ENCODE assay signal across 17 cellular contexts in the genomic region with DNA sequence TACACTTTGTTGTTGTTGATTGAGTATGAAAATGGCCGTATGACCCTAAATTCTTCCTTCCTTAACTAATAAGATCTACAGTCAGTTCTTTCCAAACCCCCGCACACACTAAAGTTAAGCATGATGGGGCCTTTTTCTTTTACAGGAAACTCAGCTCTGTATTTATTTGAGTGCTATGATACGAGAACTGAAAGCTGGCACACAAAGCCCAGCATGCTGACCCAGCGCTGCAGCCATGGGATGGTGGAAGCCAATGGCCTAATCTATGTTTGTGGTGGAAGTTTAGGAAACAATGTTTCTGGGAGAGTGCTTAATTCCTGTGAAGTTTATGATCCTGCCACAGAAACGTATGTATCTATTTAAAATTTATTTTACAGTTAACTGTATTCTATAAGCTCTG. TPM values are rescaled to one million over a fixed set of nuclear protein-coding genes. Genes with fewer than 3 reads are reported as not detected.
DNase-seq lines count a peak whose midpoint lies in the region; ATAC-seq and TF ChIP-seq lines count a peak whose summit lies in the region.
"Had no signal": no experiment of that assay in that cellular context is flagged by ENCODE, and none has a peak within 500 bp of the region (broad histone marks: within the 10 kb centered on the region; RNA-seq: fewer than 3 reads in every experiment).

No MANE protein-coding gene starts in this region.

- H3K9me3 ChIP-seq in heart left ventricle = no peaks in the 10 kb centered on the region
- no peaks in the 10 kb centered on the region for H3K9me3 ChIP-seq in right atrium auricular region
- H3K9me3 ChIP-seq: BE2C had no signal

- H3K27ac Mint-ChIP-seq in GM23338 (no peak overlapping the region), progenitor cell of endocrine pancreas (peak overlapping the region; percentile 56)
- H3K27ac Mint-ChIP-seq: CD4-positive, CD25-positive, alpha-beta regulatory T cell; CD8-positive, alpha-beta memory T cell; H9 had no signal

- H3K4me3 Mint-ChIP-seq in GM23338 (no peak overlapping the region), progenitor cell of endocrine pancreas (ENCODE audit: low read depth) (no peak overlapping the region)
- H3K4me3 Mint-ChIP-seq: CD4-positive, CD25-positive, alpha-beta regulatory T cell; CD8-positive, alpha-beta memory T cell; H9 had no signal

- no peak overlapping the region for H3K4me2 ChIP-seq in GM23338

- no peaks in the 10 kb centered on the region for H4K20me1 ChIP-seq in GM23338 (replicated peaks; ENCODE audit: insufficient read depth)

- peak overlapping the region in 10 of 12 donors; percentile 21 to 79 (median 64) for H3K27ac ChIP-seq in heart left ventricle
- no peak overlapping the region for H3K27ac ChIP-seq in right atrium auricular region
- 0 out of 2 replicates have a peak overlapping the region, but pooled peaks have one; percentile 8 for H3K27ac ChIP-seq in GM23338 (ENCODE audit: low read depth)

- ATAC-seq in heart left ventricle = peak in 3 of 4 donors; percentile 45 to 60 (median 53)
- no peak for ATAC-seq in GM23338
- ATAC-seq: GM12878 had no signal

- H3K4me1 Mint-ChIP-seq in GM23338 (no peaks in the 10 kb centered on the region), progenitor cell of endocrine pancreas (ENCODE audit: low read depth) (no peaks in the 10 kb centered on the region)
- H3K4me1 Mint-ChIP-seq: CD8-positive, alpha-beta memory T cell; H9 had no signal

- H2AFZ ChIP-seq in GM23338 = no peak overlapping the region

- WGBS in heart left ventricle, 4 donors = 69 to 83% (median 78%) methylated on average over 5 of the region's 5 CpGs

- H3K9me2 ChIP-seq in GM23338 (ENCODE audit: insufficient read depth) = no peaks in the 10 kb centered on the region

- H3K79me2 ChIP-seq in GM23338 (replicated peaks; ENCODE audit: insufficient read depth) = no peaks in the 10 kb centered on the region

- intact Hi-C loops in heart left ventricle (cut with DNase I) = loop anchor here in 2 of 10 donors (5.0 to 10.0 kb wide), 2 partner anchors 60 to 613 kb away; a partner anchor contains a TSS

- DNase-seq in heart left ventricle (no peak), right atrium auricular region (ENCODE audit: low spot score) (no peak), GM23338 (ENCODE audit: low spot score) (no peak), dermis microvascular lymphatic vessel endothelial cell (ENCODE audit: low read depth in 2 of 2) (peak; percentile 2 to 56), progenitor cell of endocrine pancreas (ENCODE audit: low spot score, unreplicated experiment) (no peak), NCI-H226 (no peak)
- DNase-seq: BE2C; C1 segment of cervical spinal cord; CD4-positive, CD25-positive, alpha-beta regulatory T cell; CD8-positive, alpha-beta memory T cell; COR-L47; DMS 273 treated with DMSO at 0.1 percent for 48 hours; DMS53; DND-41; EL; H9 had no signal

- H3K27me3 Mint-ChIP-seq in GM23338 (ENCODE audit: insufficient read depth, low read depth, poor library complexity) (no peaks in the 10 kb centered on the region), progenitor cell of endocrine pancreas (no peaks in the 10 kb centered on the region)
- H3K27me3 Mint-ChIP-seq: CD4-positive, CD25-positive, alpha-beta regulatory T cell; CD8-positive, alpha-beta memory T cell had no signal

- no peak for TF ChIP-seq CTCF in heart left ventricle (IDR thresholded peaks at IDR 0.05)
- TF ChIP-seq CTCF in right atrium auricular region (IDR thresholded peaks at IDR 0.05) = no peak
- no peak for TF ChIP-seq CTCF in GM23338 (conservative IDR thresholded peaks at IDR 0.05; ENCODE audit: low read depth in 2 of 2)
- TF ChIP-seq CTCF in progenitor cell of endocrine pancreas (IDR thresholded peaks at IDR 0.05; ENCODE audit: unreplicated experiment) = no peak

- H3F3A ChIP-seq in GM23338 (replicated peaks; ENCODE audit: low read depth) = no peaks in the 10 kb centered on the region

- peaks cover 0 to 76% (median 25%) of the 10 kb centered on the region in 9 donors for H3K36me3 ChIP-seq in heart left ventricle
- peaks cover 21% of the 10 kb centered on the region for H3K36me3 ChIP-seq in right atrium auricular region
- H3K36me3 ChIP-seq in GM23338 (ENCODE audit: insufficient read depth) = no peaks in the 10 kb centered on the region; the same call in 1 of the 2 replicates
- H3K36me3 ChIP-seq: BE2C had no signal

- no peaks in the 10 kb centered on the region for H3K9me3 Mint-ChIP-seq in GM23338
- no peaks in the 10 kb centered on the region for H3K9me3 Mint-ChIP-seq in progenitor cell of endocrine pancreas (ENCODE audit: low read depth)
- H3K9me3 Mint-ChIP-seq: CD4-positive, CD25-positive, alpha-beta regulatory T cell; CD8-positive, alpha-beta memory T cell; H9 had no signal

- H3K4me3 ChIP-seq in heart left ventricle (no peak overlapping the region), right atrium auricular region (no peak overlapping the region), GM23338 (no peak overlapping the region)
- H3K4me3 ChIP-seq: GM12878 had no signal

- H3K27me3 ChIP-seq in heart left ventricle (no peaks in the 10 kb centered on the region), right atrium auricular region (no peaks in the 10 kb centered on the region), GM23338 (ENCODE audit: insufficient read depth) (no peaks in the 10 kb centered on the region)
- H3K27me3 ChIP-seq: BE2C had no signal

- H3K36me3 Mint-ChIP-seq in GM23338 (ENCODE audit: low read depth) = no peaks in the 10 kb centered on the region
- peaks cover 6% of the 10 kb centered on the region for H3K36me3 Mint-ChIP-seq in progenitor cell of endocrine pancreas (ENCODE audit: insufficient read depth)

- H3K4me1 ChIP-seq in heart left ventricle = peaks cover 0 to 12% (median 0%) of the 10 kb centered on the region in 12 donors
- no peaks in the 10 kb centered on the region for H3K4me1 ChIP-seq in right atrium auricular region
- no peaks in the 10 kb centered on the region for H3K4me1 ChIP-seq in GM23338 (ENCODE audit: insufficient read depth)
- H3K4me1 ChIP-seq: BE2C had no signal

- TF ChIP-seq POLR2A in heart left ventricle (IDR thresholded peaks at IDR 0.05) = no peak

TF ChIP-seq in GM23338, 12 proteins besides CTCF, POLR2A, EP300 and RAD21 (continues in another document):
- TF ChIP-seq, protein P1, sequence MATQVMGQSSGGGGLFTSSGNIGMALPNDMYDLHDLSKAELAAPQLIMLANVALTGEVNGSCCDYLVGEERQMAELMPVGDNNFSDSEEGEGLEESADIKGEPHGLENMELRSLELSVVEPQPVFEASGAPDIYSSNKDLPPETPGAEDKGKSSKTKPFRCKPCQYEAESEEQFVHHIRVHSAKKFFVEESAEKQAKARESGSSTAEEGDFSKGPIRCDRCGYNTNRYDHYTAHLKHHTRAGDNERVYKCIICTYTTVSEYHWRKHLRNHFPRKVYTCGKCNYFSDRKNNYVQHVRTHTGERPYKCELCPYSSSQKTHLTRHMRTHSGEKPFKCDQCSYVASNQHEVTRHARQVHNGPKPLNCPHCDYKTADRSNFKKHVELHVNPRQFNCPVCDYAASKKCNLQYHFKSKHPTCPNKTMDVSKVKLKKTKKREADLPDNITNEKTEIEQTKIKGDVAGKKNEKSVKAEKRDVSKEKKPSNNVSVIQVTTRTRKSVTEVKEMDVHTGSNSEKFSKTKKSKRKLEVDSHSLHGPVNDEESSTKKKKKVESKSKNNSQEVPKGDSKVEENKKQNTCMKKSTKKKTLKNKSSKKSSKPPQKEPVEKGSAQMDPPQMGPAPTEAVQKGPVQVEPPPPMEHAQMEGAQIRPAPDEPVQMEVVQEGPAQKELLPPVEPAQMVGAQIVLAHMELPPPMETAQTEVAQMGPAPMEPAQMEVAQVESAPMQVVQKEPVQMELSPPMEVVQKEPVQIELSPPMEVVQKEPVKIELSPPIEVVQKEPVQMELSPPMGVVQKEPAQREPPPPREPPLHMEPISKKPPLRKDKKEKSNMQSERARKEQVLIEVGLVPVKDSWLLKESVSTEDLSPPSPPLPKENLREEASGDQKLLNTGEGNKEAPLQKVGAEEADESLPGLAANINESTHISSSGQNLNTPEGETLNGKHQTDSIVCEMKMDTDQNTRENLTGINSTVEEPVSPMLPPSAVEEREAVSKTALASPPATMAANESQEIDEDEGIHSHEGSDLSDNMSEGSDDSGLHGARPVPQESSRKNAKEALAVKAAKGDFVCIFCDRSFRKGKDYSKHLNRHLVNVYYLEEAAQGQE (IDR thresholded peaks at IDR 0.05; ENCODE audit: unreplicated experiment) = no peak
- TF ChIP-seq EZH2phosphoT487 (IDR thresholded peaks at IDR 0.05; ENCODE audit: unreplicated experiment) (no peak), ZNF331 (CRISPR knock-in tag; IDR thresholded peaks at IDR 0.05; ENCODE audit: low read depth) (no peak), POLR2AphosphoS5 (IDR thresholded peaks at IDR 0.05; ENCODE audit: low read depth) (no peak), CREB1 (CRISPR knock-in tag; IDR thresholded peaks at IDR 0.05; ENCODE audit: low read depth) (no peak), EZH2 (IDR thresholded peaks at IDR 0.05; ENCODE audit: low read depth, unreplicated experiment) (no peak)

RNA-seq across cellular contexts. Expression of a gene that starts 14.2 kb away (rescaled TPM):
- total RNA-seq in heart left ventricle = 10 to 100 TPM; 12.7 to 24.7 (median 18.9) TPM
- 10 to 100 TPM; 19.4 to 26.1 TPM for polyA plus RNA-seq in heart left ventricle
- 10 to 100 TPM; 24.7 to 30.6 TPM for total RNA-seq in right atrium auricular region
- total RNA-seq in GM23338 (2014; rRNA removed; shearing (Covaris generic)) = 42.7 and 44.7 TPM in 2 replicates
- polyA plus RNA-seq in GM23338 (2016; fragmentation: Nextera tagmentation; extraction: Ambion mirVana) = 35.0 and 39.1 TPM in 2 replicates
- 20.0 and 24.0 TPM in 2 replicates for total RNA-seq in dermis microvascular lymphatic vessel endothelial cell
- 47.3 and 49.8 TPM in 2 replicates for total RNA-seq in progenitor cell of endocrine pancreas

Comparison
In these comparisons a context has a peak if more than half of its experiments do, and no peak if none do; other contexts are left out.
1. H3K27ac ChIP-seq: peak in heart left ventricle (10 of 12) and GM23338 (single experiment); none in right atrium auricular region (0 of 2).
2. DNase-seq: peak in dermis microvascular lymphatic vessel endothelial cell (2 of 2); none in heart left ventricle (0 of 5), right atrium auricular region (single experiment), GM23338 (single experiment), progenitor cell of endocrine pancreas (single experiment) and NCI-H226 (single experiment).